Comparison of ENCODE assay signal across 21 cellular contexts in the genomic region with DNA sequence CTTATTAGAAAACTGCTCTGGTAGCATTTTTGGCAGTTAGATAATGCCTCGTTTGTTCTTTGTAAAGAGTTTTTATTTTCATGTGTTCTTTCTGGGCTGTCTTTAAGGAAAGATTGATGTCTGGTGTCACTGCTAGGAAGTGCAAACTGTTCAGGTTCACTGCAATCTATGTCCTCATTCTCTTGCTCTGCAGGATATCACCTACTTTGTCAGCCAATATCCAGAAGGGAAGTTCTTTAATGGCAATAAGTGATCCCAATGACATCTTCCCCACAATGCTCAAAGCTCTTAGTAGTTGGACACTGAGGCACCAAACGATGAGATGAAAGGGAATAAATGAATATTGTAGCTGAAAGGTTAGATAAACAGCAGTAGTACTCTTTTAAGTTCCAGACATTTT.
DNase-seq lines count a peak whose midpoint lies in the region; TF ChIP-seq lines count a peak whose summit lies in the region.
"Had no signal": no experiment of that assay in that cellular context is flagged by ENCODE, and none has a peak within 500 bp of the region (broad histone marks: within the 10 kb centered on the region; RNA-seq: fewer than 3 reads in every experiment).

No MANE protein-coding gene starts in this region.

- DNase-seq in NCI-H146 (lab: John Stamatoyannopoulos, UW) (peak; percentile 16), NCI-H146 treated with DMSO at 0.1 percent for 48 hours (lab: John Stamatoyannopoulos, UW; ENCODE audit: unreplicated experiment) (no peak), left kidney (ENCODE audit: low read depth, low spot score) (peak; percentile 34), GF-D8 (lab: John Stamatoyannopoulos, UW) (no peak), immature natural killer cell (no peak)
- no peak for DNase-seq in activated CD4-positive, CD25-positive, alpha-beta regulatory T cell (lab: John Stamatoyannopoulos, UW)
- DNase-seq: ACHN; AML-193; BE2C; CD4-positive, alpha-beta T cell; CD8-positive, alpha-beta memory T cell; DMS 273 treated with DMSO at 0.1 percent for 48 hours; DMS79; EL; GDM1; GM23248; H9 had no signal

- H3K4me1 Mint-ChIP-seq in immature natural killer cell, result no peaks in the 10 kb centered on the region
- H3K4me1 Mint-ChIP-seq: CD14-positive monocyte; CD8-positive, alpha-beta memory T cell; H9 had no signal

- H4K20me1 ChIP-seq in neural cell (ENCODE audit: insufficient read depth), result no peaks in the 10 kb centered on the region
- H4K20me1 ChIP-seq: BLaER1 treated with 17β-estradiol and CSF1 and Interleukin-3, amounts not matched to agents 10 nM and 100 nM had no signal

- no peak for TF ChIP-seq CTCF in neural cell (IDR thresholded peaks at IDR 0.05; ENCODE audit: poor library complexity, severe bottlenecking)

- H3K27ac Mint-ChIP-seq in immature natural killer cell, result no peak overlapping the region
- H3K27ac Mint-ChIP-seq: CD14-positive monocyte; CD4-positive, alpha-beta T cell; H9 had no signal

- TF ChIP-seq EP300 in neural cell (conservative IDR thresholded peaks at IDR 0.05; ENCODE audit: poor library complexity, severe bottlenecking), result peak; percentile 88

- H3F3A ChIP-seq in neural cell (ENCODE audit: insufficient read depth, low read length, poor library complexity, severe bottlenecking), result peaks cover 3% of the 10 kb centered on the region

- H3K79me2 ChIP-seq in neural cell (replicated peaks; ENCODE audit: insufficient read depth, low read length), result no peaks in the 10 kb centered on the region

- TF ChIP-seq RAD21 in neural cell (conservative IDR thresholded peaks at IDR 0.05), result no peak

- H3K4me2 ChIP-seq in neural cell (ENCODE audit: low read length), result no peak overlapping the region
- H3K4me2 ChIP-seq: BLaER1 treated with 17β-estradiol and CSF1 and Interleukin-3, amounts not matched to agents 10 nM and 100 nM had no signal

- peaks cover 13 to 42% (median 19%) of the 10 kb centered on the region in 6 donors for H3K9me3 Mint-ChIP-seq in immature natural killer cell
- H3K9me3 Mint-ChIP-seq: H9 had no signal

- H3K27me3 ChIP-seq in neural cell (ENCODE audit: insufficient read depth, low read depth, low read length), result no peaks in the 10 kb centered on the region
- H3K27me3 ChIP-seq: BE2C; BLaER1 treated with 17β-estradiol and CSF1 and Interleukin-3, amounts not matched to agents 10 nM and 100 nM had no signal

- H3K9ac ChIP-seq in neural cell (ENCODE audit: low read length), result no peak overlapping the region
- H3K9ac ChIP-seq: BLaER1 treated with 17β-estradiol and CSF1 and Interleukin-3, amounts not matched to agents 10 nM and 100 nM; GM23248 had no signal

- H3K27me3 Mint-ChIP-seq in immature natural killer cell (ENCODE audit: low read depth in 3 of 3), result no peaks in the 10 kb centered on the region
- H3K27me3 Mint-ChIP-seq: CD4-positive, alpha-beta T cell; CD8-positive, alpha-beta memory T cell had no signal

- H3K36me3 ChIP-seq in neural cell (ENCODE audit: insufficient read depth, low read length), result no peaks in the 10 kb centered on the region
- H3K36me3 ChIP-seq: BE2C; BLaER1 treated with 17β-estradiol and CSF1 and Interleukin-3, amounts not matched to agents 10 nM and 100 nM had no signal

- H3K4me3 ChIP-seq in neural cell (ENCODE audit: low read length), result no peak overlapping the region
- H3K4me3 ChIP-seq: BLaER1 treated with 17β-estradiol and CSF1 and Interleukin-3, amounts not matched to agents 10 nM and 100 nM; GM23248 had no signal

- no peaks in the 10 kb centered on the region for H3K9me3 ChIP-seq in neural cell (ENCODE audit: low read length)
- H3K9me3 ChIP-seq: BE2C; BLaER1 treated with 17β-estradiol and CSF1 and Interleukin-3, amounts not matched to agents 10 nM and 100 nM had no signal

- peaks cover 0 to 5% (median 0%) of the 10 kb centered on the region in 3 donors for H3K36me3 Mint-ChIP-seq in immature natural killer cell
- H3K36me3 Mint-ChIP-seq: CD14-positive monocyte; CD8-positive, alpha-beta memory T cell had no signal

- H3K4me3 Mint-ChIP-seq in immature natural killer cell, result no peak overlapping the region
- H3K4me3 Mint-ChIP-seq: CD14-positive monocyte; CD4-positive, alpha-beta T cell; CD8-positive, alpha-beta memory T cell; H9 had no signal

- H3K27ac ChIP-seq in neural cell (ENCODE audit: low read length), result no peak overlapping the region
- H3K27ac ChIP-seq: 22Rv1; BLaER1 treated with 17β-estradiol and CSF1 and Interleukin-3, amounts not matched to agents 10 nM and 100 nM; GM23248 had no signal

- no peak overlapping the region for H2AFZ ChIP-seq in neural cell (ENCODE audit: low read depth, low read length)
- H2AFZ ChIP-seq: GM23248 had no signal

- no peaks in the 10 kb centered on the region for H3K9me2 ChIP-seq in neural cell (ENCODE audit: insufficient read depth, low read length)

TF ChIP-seq in neural cell, 6 proteins besides CTCF, POLR2A, EP300 and RAD21:
- TF ChIP-seq MXI1 (conservative IDR thresholded peaks at IDR 0.05; ENCODE audit: poor library complexity, severe bottlenecking) (no peak), POLR2AphosphoS5 (IDR thresholded peaks at IDR 0.05) (peak; percentile 92), EZH2 (IDR thresholded peaks at IDR 0.05; ENCODE audit: borderline replicate concordance, insufficient read depth, low read length, poor library complexity, severe bottlenecking) (no peak), TAF1 (IDR thresholded peaks at IDR 0.05; ENCODE audit: low read depth) (no peak)
- TF ChIP-seq, protein P1, sequence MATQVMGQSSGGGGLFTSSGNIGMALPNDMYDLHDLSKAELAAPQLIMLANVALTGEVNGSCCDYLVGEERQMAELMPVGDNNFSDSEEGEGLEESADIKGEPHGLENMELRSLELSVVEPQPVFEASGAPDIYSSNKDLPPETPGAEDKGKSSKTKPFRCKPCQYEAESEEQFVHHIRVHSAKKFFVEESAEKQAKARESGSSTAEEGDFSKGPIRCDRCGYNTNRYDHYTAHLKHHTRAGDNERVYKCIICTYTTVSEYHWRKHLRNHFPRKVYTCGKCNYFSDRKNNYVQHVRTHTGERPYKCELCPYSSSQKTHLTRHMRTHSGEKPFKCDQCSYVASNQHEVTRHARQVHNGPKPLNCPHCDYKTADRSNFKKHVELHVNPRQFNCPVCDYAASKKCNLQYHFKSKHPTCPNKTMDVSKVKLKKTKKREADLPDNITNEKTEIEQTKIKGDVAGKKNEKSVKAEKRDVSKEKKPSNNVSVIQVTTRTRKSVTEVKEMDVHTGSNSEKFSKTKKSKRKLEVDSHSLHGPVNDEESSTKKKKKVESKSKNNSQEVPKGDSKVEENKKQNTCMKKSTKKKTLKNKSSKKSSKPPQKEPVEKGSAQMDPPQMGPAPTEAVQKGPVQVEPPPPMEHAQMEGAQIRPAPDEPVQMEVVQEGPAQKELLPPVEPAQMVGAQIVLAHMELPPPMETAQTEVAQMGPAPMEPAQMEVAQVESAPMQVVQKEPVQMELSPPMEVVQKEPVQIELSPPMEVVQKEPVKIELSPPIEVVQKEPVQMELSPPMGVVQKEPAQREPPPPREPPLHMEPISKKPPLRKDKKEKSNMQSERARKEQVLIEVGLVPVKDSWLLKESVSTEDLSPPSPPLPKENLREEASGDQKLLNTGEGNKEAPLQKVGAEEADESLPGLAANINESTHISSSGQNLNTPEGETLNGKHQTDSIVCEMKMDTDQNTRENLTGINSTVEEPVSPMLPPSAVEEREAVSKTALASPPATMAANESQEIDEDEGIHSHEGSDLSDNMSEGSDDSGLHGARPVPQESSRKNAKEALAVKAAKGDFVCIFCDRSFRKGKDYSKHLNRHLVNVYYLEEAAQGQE (IDR thresholded peaks at IDR 0.05; ENCODE audit: borderline replicate concordance), result peak; percentile 77

Comparison
In these comparisons a context has a peak if more than half of its experiments do, and no peak if none do; other contexts are left out.
1. DNase-seq: peak in NCI-H146 (single experiment) and left kidney (single experiment); none in NCI-H146 treated with DMSO at 0.1 percent for 48 hours (single experiment), activated CD4-positive, CD25-positive, alpha-beta regulatory T cell (0 of 4), GF-D8 (single experiment) and immature natural killer cell (0 of 3).